ENCODE assay signal across 1 cellular context in genomic region chr3:40452876-40453730, GRCh38.
TF ChIP-seq lines count a peak whose summit lies in the region.

No MANE protein-coding gene starts in this region.

TF ChIP-seq in HepG2, 621 proteins besides CTCF, POLR2A, EP300 and RAD21 (continued from another document and continues in another):
- TF ChIP-seq ZNF142 (CRISPR knock-in tag; IDR thresholded peaks at IDR 0.05), result 0 out of 2 replicates have a peak, but pooled peaks have one; percentile 33
- TF ChIP-seq KDM5B (CRISPR knock-in tag; IDR thresholded peaks at IDR 0.05; ENCODE audit: borderline replicate concordance), result peak; percentile 75; the same call in 1 of the 2 replicates
- no peak for TF ChIP-seq AKAP8 (CRISPR knock-in tag; IDR thresholded peaks at IDR 0.05)
- peak; percentile 98 for TF ChIP-seq CREB1 (IDR thresholded peaks at IDR 0.05)
- TF ChIP-seq CREB1 (CRISPR knock-in tag; IDR thresholded peaks at IDR 0.05), result peak; percentile 96
- TF ChIP-seq NR2F1 (CRISPR knock-in tag; IDR thresholded peaks at IDR 0.05), result no peak
- no peak; the same call in 1 of the 2 replicates for TF ChIP-seq ZFP90 (CRISPR knock-in tag; IDR thresholded peaks at IDR 0.05; ENCODE audit: borderline replicate concordance)
- TF ChIP-seq MIER3 (CRISPR knock-in tag; IDR thresholded peaks at IDR 0.05; ENCODE audit: borderline replicate concordance), result peak; percentile 63; the same call in 1 of the 2 replicates
- TF ChIP-seq ZZZ3 (CRISPR knock-in tag; IDR thresholded peaks at IDR 0.05; ENCODE audit: borderline replicate concordance), result peak; percentile 44; the same call in 1 of the 2 replicates
- TF ChIP-seq ZBTB8A (CRISPR knock-in tag; IDR thresholded peaks at IDR 0.05; ENCODE audit: borderline replicate concordance, low read depth), result no peak
- TF ChIP-seq ARID5B (CRISPR knock-in tag; IDR thresholded peaks at IDR 0.05), result peak; percentile 27; the same call in 1 of the 2 replicates
- no peak for TF ChIP-seq ZNF646 (CRISPR knock-in tag; IDR thresholded peaks at IDR 0.05)
- 0 out of 2 replicates have a peak, but pooled peaks have one; percentile 55 for TF ChIP-seq NFKBIZ (CRISPR knock-in tag; IDR thresholded peaks at IDR 0.05)
- TF ChIP-seq KDM3A (CRISPR knock-in tag; IDR thresholded peaks at IDR 0.05; ENCODE audit: low read depth), result peak; percentile 65; the same call in 1 of the 2 replicates
- TF ChIP-seq SRY (CRISPR knock-in tag; IDR thresholded peaks at IDR 0.05), result peak; percentile 41; the same call in 1 of the 2 replicates
- TF ChIP-seq, protein P1, sequence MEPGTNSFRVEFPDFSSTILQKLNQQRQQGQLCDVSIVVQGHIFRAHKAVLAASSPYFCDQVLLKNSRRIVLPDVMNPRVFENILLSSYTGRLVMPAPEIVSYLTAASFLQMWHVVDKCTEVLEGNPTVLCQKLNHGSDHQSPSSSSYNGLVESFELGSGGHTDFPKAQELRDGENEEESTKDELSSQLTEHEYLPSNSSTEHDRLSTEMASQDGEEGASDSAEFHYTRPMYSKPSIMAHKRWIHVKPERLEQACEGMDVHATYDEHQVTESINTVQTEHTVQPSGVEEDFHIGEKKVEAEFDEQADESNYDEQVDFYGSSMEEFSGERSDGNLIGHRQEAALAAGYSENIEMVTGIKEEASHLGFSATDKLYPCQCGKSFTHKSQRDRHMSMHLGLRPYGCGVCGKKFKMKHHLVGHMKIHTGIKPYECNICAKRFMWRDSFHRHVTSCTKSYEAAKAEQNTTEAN (CRISPR knock-in tag; conservative IDR thresholded peaks at IDR 0.05), result no peak
- TF ChIP-seq ZNF251 (CRISPR knock-in tag; IDR thresholded peaks at IDR 0.05), result no peak
- TF ChIP-seq ZNF788 (CRISPR knock-in tag; IDR thresholded peaks at IDR 0.05; ENCODE audit: borderline replicate concordance), result peak; percentile 76; the same call in 1 of the 2 replicates
- TF ChIP-seq ZNF564 (CRISPR knock-in tag; IDR thresholded peaks at IDR 0.05), result 0 out of 2 replicates have a peak, but pooled peaks have one; percentile 22
- no peak for TF ChIP-seq THYN1 (CRISPR knock-in tag; IDR thresholded peaks at IDR 0.05; ENCODE audit: borderline replicate concordance, low read depth)
- TF ChIP-seq, protein P2, sequence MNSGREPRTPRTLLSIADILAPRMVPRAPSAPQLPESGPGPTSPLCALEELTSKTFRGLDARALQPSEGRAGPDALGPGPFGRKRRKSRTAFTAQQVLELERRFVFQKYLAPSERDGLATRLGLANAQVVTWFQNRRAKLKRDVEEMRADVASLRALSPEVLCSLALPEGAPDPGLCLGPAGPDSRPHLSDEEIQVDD (CRISPR knock-in tag; IDR thresholded peaks at IDR 0.05; ENCODE audit: borderline replicate concordance), result no peak
- TF ChIP-seq CEBPB (IDR thresholded peaks at IDR 0.05; ENCODE audit: borderline replicate concordance, low read depth, low read length), result no peak
- no peak for TF ChIP-seq MBNL3 (CRISPR knock-in tag; conservative IDR thresholded peaks at IDR 0.05)
- peak; percentile 62; the same call in 1 of the 2 replicates for TF ChIP-seq SMAD3 (CRISPR knock-in tag; IDR thresholded peaks at IDR 0.05)
- TF ChIP-seq CBFB (CRISPR knock-in tag; IDR thresholded peaks at IDR 0.05), result peak; percentile 48; the same call in 1 of the 2 replicates
- no peak for TF ChIP-seq ZNF713 (CRISPR knock-in tag; IDR thresholded peaks at IDR 0.05)
- 0 out of 2 replicates have a peak, but pooled peaks have one; percentile 71 for TF ChIP-seq ZSCAN29 (CRISPR knock-in tag; conservative IDR thresholded peaks at IDR 0.05)
- no peak for TF ChIP-seq TBX3 (IDR thresholded peaks at IDR 0.05; ENCODE audit: borderline replicate concordance)
- no peak for TF ChIP-seq MAZ (IDR thresholded peaks at IDR 0.05; ENCODE audit: borderline replicate concordance, low read depth, low read length)
- TF ChIP-seq MAZ (CRISPR knock-in tag; IDR thresholded peaks at IDR 0.05; ENCODE audit: low read depth), result 0 out of 2 replicates have a peak, but pooled peaks have one; percentile 36
- TF ChIP-seq ZNF75D (CRISPR knock-in tag; IDR thresholded peaks at IDR 0.05; ENCODE audit: borderline replicate concordance), result no peak
- no peak for TF ChIP-seq TIGD3 (CRISPR knock-in tag; IDR thresholded peaks at IDR 0.05; ENCODE audit: borderline replicate concordance)
- 0 out of 2 replicates have a peak, but pooled peaks have one; percentile 14 for TF ChIP-seq ETS1 (CRISPR knock-in tag; IDR thresholded peaks at IDR 0.05)
- TF ChIP-seq ARNTL (CRISPR knock-in tag; IDR thresholded peaks at IDR 0.05), result peak; percentile 79; the same call in 1 of the 2 replicates
- TF ChIP-seq PAWR (CRISPR knock-in tag; IDR thresholded peaks at IDR 0.05; ENCODE audit: borderline replicate concordance), result no peak
- TF ChIP-seq HNF4G (IDR thresholded peaks at IDR 0.05; ENCODE audit: borderline replicate concordance, low read depth, low read length), result no peak
- TF ChIP-seq HNF4G (CRISPR knock-in tag; IDR thresholded peaks at IDR 0.05; ENCODE audit: borderline replicate concordance, low read depth), result peak; percentile 33
- TF ChIP-seq PHB2 (IDR thresholded peaks at IDR 0.05; ENCODE audit: partially characterized antibody), result no peak
- TF ChIP-seq HOXA9 (CRISPR knock-in tag; IDR thresholded peaks at IDR 0.05; ENCODE audit: borderline replicate concordance), result no peak
- peak; percentile 31; the same call in 1 of the 2 replicates for TF ChIP-seq FOXO1 (CRISPR knock-in tag; IDR thresholded peaks at IDR 0.05)
